11 cellular contexts compared by ENCODE assay signal in the genomic region with DNA sequence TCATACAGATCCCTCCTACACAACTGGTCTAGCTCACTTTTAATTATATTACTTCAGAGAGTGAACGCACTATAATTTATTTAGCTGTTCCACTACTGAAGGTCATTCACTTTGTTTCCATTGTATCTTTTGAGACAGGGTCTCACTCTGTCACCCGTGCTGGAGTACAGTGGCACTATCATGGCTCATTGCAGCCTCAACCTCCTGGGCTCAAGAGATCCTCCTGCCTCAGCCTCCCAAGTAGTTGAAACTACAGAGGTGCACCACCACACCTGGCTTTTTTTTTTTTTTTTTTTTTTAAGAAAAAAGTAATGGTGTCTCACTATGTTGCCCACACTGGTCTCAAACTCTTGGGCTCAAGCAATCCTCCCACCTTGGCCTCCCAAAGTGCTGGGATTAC.
"Had no signal": no experiment of that assay in that cellular context is flagged by ENCODE, and none has a peak within 500 bp of the region (broad histone marks: within the 10 kb centered on the region; RNA-seq: fewer than 3 reads in every experiment).

No MANE protein-coding gene starts in this region.

- ATAC-seq: heart right ventricle had no signal

- H3K9me3 ChIP-seq: heart right ventricle, left ventricle myocardium inferior, thoracic aorta had no signal

- DNase-seq: activated effector memory CD4-positive, alpha-beta T cell treated with Interleukin-2 at 50 U/mL for 16 hours; effector CD4-positive, alpha-beta T cell; heart right ventricle; left ventricle myocardium inferior; stimulated activated CD4-positive, alpha-beta T cell treated with anti-CD3 and anti-CD28 coated beads, Interleukin-12 subunit alpha, Interleukin-12 subunit beta, amount 100 ng/mL, for 4 hours; stimulated activated naive CD4-positive, alpha-beta T cell treated with Interleukin-2 at 50 U/mL for 16 hours had no signal

- H3K4me3 ChIP-seq: coronary artery, heart right ventricle, left ventricle myocardium inferior, thoracic aorta had no signal

- H3K4me3 Mint-ChIP-seq: memory B cell had no signal

- H3K36me3 ChIP-seq: heart right ventricle, left ventricle myocardium inferior, thoracic aorta had no signal

- H3K27me3 Mint-ChIP-seq: memory B cell had no signal

- H3K27me3 ChIP-seq: heart right ventricle had no signal

- H3K27ac ChIP-seq: coronary artery, left ventricle myocardium inferior, thoracic aorta had no signal

- H3K9me3 Mint-ChIP-seq: memory B cell had no signal

- FAIRE-seq: keratinocyte, urothelium cell line had no signal
